In genomic region chr10:60963441-60964256, GRCh38 we compare ENCODE assay signal across 10 cellular contexts. TPM values are rescaled to one million over a fixed set of nuclear protein-coding genes. Genes with fewer than 3 reads are reported as not detected.
DNase-seq lines count a peak whose midpoint lies in the region; ATAC-seq and TF ChIP-seq lines count a peak whose summit lies in the region.
"Had no signal": no experiment of that assay in that cellular context is flagged by ENCODE, and none has a peak within 500 bp of the region (broad histone marks: within the 10 kb centered on the region; RNA-seq: fewer than 3 reads in every experiment).

No MANE protein-coding gene starts in this region.

- H3K27me3 ChIP-seq in PC-3 (ENCODE audit: low read length) (no peaks in the 10 kb centered on the region), neural progenitor cell (no peaks in the 10 kb centered on the region)
- no peaks in the 10 kb centered on the region for H3K27me3 ChIP-seq in naive thymus-derived CD4-positive, alpha-beta T cell (ENCODE audit: control insufficient read depth in 2 of 2, insufficient read depth in 2 of 2, low read length in 2 of 2)

- H3K36me3 ChIP-seq in PC-3 (ENCODE audit: low read depth, low read length) (no peaks in the 10 kb centered on the region), neural progenitor cell (no peaks in the 10 kb centered on the region)
- H3K36me3 ChIP-seq in naive thymus-derived CD4-positive, alpha-beta T cell (ENCODE audit: control insufficient read depth in 2 of 3, insufficient read depth in 3 of 3, low read length in 3 of 3) = no peaks in the 10 kb centered on the region
- H3K36me3 ChIP-seq: prostate gland had no signal

- H3K9me3 Mint-ChIP-seq in Calu3 (ENCODE audit: low read depth, unreplicated experiment) (no peaks in the 10 kb centered on the region), neural progenitor cell (no peaks in the 10 kb centered on the region)
- H3K9me3 Mint-ChIP-seq in stimulated activated naive B cell treated with anti-CD40 and anti-IgM and Interleukin-4, amounts not matched to agents 10 μg/mL and 1 μg/mL and 100 μg/mL, for 72 hours = no peaks in the 10 kb centered on the region
- H3K9me3 Mint-ChIP-seq in naive thymus-derived CD4-positive, alpha-beta T cell = no peaks in the 10 kb centered on the region
- H3K9me3 Mint-ChIP-seq: CD8-positive, alpha-beta T cell had no signal

- H3K27me3 Mint-ChIP-seq in Calu3 (ENCODE audit: unreplicated experiment) = no peaks in the 10 kb centered on the region
- H3K27me3 Mint-ChIP-seq in neural progenitor cell (ENCODE audit: insufficient read depth, low read depth) = peaks cover 2% of the 10 kb centered on the region
- H3K27me3 Mint-ChIP-seq in stimulated activated naive B cell treated with anti-CD40 and anti-IgM and Interleukin-4, amounts not matched to agents 10 μg/mL and 1 μg/mL and 100 μg/mL, for 72 hours = peaks cover 7 to 8% of the 10 kb centered on the region in 2 donors
- peaks cover 18 to 30% (median 24%) of the 10 kb centered on the region in 5 donors for H3K27me3 Mint-ChIP-seq in naive thymus-derived CD4-positive, alpha-beta T cell

- BruUV-seq in Calu3 (replicated peaks; lab: Mats Ljungman, UMichigan) (no TSS peak), PC-3 (replicated peaks; lab: Mats Ljungman, UMichigan) (no TSS peak)

- ATAC-seq in PC-3 = peak; percentile 74
- ATAC-seq in stimulated activated naive B cell treated with anti-CD40 and anti-IgM and Interleukin-4, amounts not matched to agents 10 μg/mL and 1 μg/mL and 100 μg/mL, for 72 hours (replicated peaks) = no peak
- no peak for ATAC-seq in naive thymus-derived CD4-positive, alpha-beta T cell
- no peak for ATAC-seq in GM19324 (IDR thresholded peaks at IDR 0.05; ENCODE audit: low FRiP score, unreplicated experiment)
- ATAC-seq in HG02981 (IDR thresholded peaks at IDR 0.05; ENCODE audit: unreplicated experiment) = no peak

- H3F3A ChIP-seq in PC-3 (ENCODE audit: low read length, unreplicated experiment) = peaks cover 4% of the 10 kb centered on the region
- no peaks in the 10 kb centered on the region for H3F3A ChIP-seq in neural progenitor cell (ENCODE audit: low read depth)

- H2AFZ ChIP-seq in PC-3 (ENCODE audit: low read length) = peak overlapping the region; percentile 30
- H2AFZ ChIP-seq in neural progenitor cell (replicated peaks) = peak overlapping the region; percentile 23

- H3K4me2 ChIP-seq in PC-3 (ENCODE audit: low read length) = peak overlapping the region; percentile 61
- no peak overlapping the region for H3K4me2 ChIP-seq in neural progenitor cell

- 0 out of 2 replicates have a peak, but pooled peaks cover 5% of the 10 kb centered on the region for H3K9me2 ChIP-seq in PC-3 (replicated peaks; ENCODE audit: low read length)

- intact Hi-C loops in Calu3 (cut with micrococcal nuclease; ENCODE audit: unreplicated experiment) (loop anchor here (1.0 to 5.0 kb wide), 5 partner anchors 14 to 319 kb away; no protein-coding TSS in a partner anchor), PC-3 (cut with micrococcal nuclease) (loop anchor here (1.0 to 5.0 kb wide), 10 partner anchors 7 to 321 kb away; no protein-coding TSS in a partner anchor)
- intact Hi-C loops in naive thymus-derived CD4-positive, alpha-beta T cell (cut with micrococcal nuclease) = loop anchor here (1.0 to 10.0 kb wide), 10 partner anchors 21 to 1337 kb away; no protein-coding TSS in a partner anchor

- H3K27ac ChIP-seq in PC-3 (ENCODE audit: low read length) = peak overlapping the region; percentile 44
- no peak overlapping the region for H3K27ac ChIP-seq in neural progenitor cell
- no peak overlapping the region for H3K27ac ChIP-seq in naive thymus-derived CD4-positive, alpha-beta T cell (ENCODE audit: low read depth, low read length)
- H3K27ac ChIP-seq: prostate gland had no signal

- no peak overlapping the region for H3K9ac ChIP-seq in PC-3 (ENCODE audit: low read length)
- no peak overlapping the region for H3K9ac ChIP-seq in neural progenitor cell

- H3K36me3 Mint-ChIP-seq in Calu3 (ENCODE audit: insufficient read depth, unreplicated experiment) = peaks cover 11% of the 10 kb centered on the region
- H3K36me3 Mint-ChIP-seq in neural progenitor cell = no peaks in the 10 kb centered on the region
- no peaks in the 10 kb centered on the region for H3K36me3 Mint-ChIP-seq in stimulated activated naive B cell treated with anti-CD40 and anti-IgM and Interleukin-4, amounts not matched to agents 10 μg/mL and 1 μg/mL and 100 μg/mL, for 72 hours
- no peaks in the 10 kb centered on the region for H3K36me3 Mint-ChIP-seq in naive thymus-derived CD4-positive, alpha-beta T cell
- H3K36me3 Mint-ChIP-seq: CD8-positive, alpha-beta T cell had no signal

- POLR2A ChIA-PET in PC-3 (lab: Charles Lee; ENCODE audit: unreplicated experiment) = interaction anchor here (0.6 to 1.0 kb wide), 2 partner anchors 21 to 233 kb away, joined by 3 to 4 read pairs; no protein-coding TSS in a partner anchor
- POLR2A ChIA-PET in naive thymus-derived CD4-positive, alpha-beta T cell (lab: Charles Lee) = no interaction called here

- TF ChIP-seq CTCF in Calu3 (IDR thresholded peaks at IDR 0.05; ENCODE audit: unreplicated experiment) = no peak
- TF ChIP-seq CTCF in PC-3 (conservative IDR thresholded peaks at IDR 0.05; ENCODE audit: low read depth, low read length) = no peak
- TF ChIP-seq CTCF in neural progenitor cell (IDR thresholded peaks at IDR 0.05) = no peak

- no peak for DNase-seq in Calu3
- DNase-seq in PC-3 = peak; percentile 84
- DNase-seq in dermis microvascular lymphatic vessel endothelial cell (ENCODE audit: low read depth in 2 of 2) = peak; percentile 62 to 80
- no peak for DNase-seq in neural progenitor cell (ENCODE audit: low spot score)
- no peak for DNase-seq in stimulated activated naive B cell treated with anti-CD40 and anti-IgM and Interleukin-4, amounts not matched to agents 10 μg/mL and 1 μg/mL and 100 μg/mL, for 72 hours
- DNase-seq in naive thymus-derived CD4-positive, alpha-beta T cell = no peak

- H4K20me1 ChIP-seq in PC-3 (ENCODE audit: low read length) (no peaks in the 10 kb centered on the region), neural progenitor cell (ENCODE audit: low read depth) (no peaks in the 10 kb centered on the region)

- H3K4me3 ChIP-seq in PC-3 (ENCODE audit: low read length) (peak overlapping the region; percentile 15; the same call in 1 of the 2 replicates), neural progenitor cell (no peak overlapping the region)
- H3K4me3 ChIP-seq in naive thymus-derived CD4-positive, alpha-beta T cell (ENCODE audit: low read length) = no peak overlapping the region
- H3K4me3 ChIP-seq: prostate gland had no signal

- peaks cover 37% of the 10 kb centered on the region for H3K4me1 ChIP-seq in PC-3 (ENCODE audit: insufficient read depth, low read length)
- H3K4me1 ChIP-seq in neural progenitor cell = no peaks in the 10 kb centered on the region
- H3K4me1 ChIP-seq in naive thymus-derived CD4-positive, alpha-beta T cell (ENCODE audit: control insufficient read depth in 2 of 2, insufficient read depth in 2 of 2, low read length in 2 of 2) = no peaks in the 10 kb centered on the region

- H3K4me3 Mint-ChIP-seq in Calu3 (ENCODE audit: low read depth, unreplicated experiment) = peak overlapping the region; percentile 35
- H3K4me3 Mint-ChIP-seq in neural progenitor cell = no peak overlapping the region
- H3K4me3 Mint-ChIP-seq in stimulated activated naive B cell treated with anti-CD40 and anti-IgM and Interleukin-4, amounts not matched to agents 10 μg/mL and 1 μg/mL and 100 μg/mL, for 72 hours = no peak overlapping the region
- no peak overlapping the region for H3K4me3 Mint-ChIP-seq in naive thymus-derived CD4-positive, alpha-beta T cell
- H3K4me3 Mint-ChIP-seq: CD8-positive, alpha-beta T cell had no signal

- H3K27ac Mint-ChIP-seq in Calu3 (ENCODE audit: unreplicated experiment) (peak overlapping the region; percentile 84), neural progenitor cell (no peak overlapping the region)
- H3K27ac Mint-ChIP-seq in stimulated activated naive B cell treated with anti-CD40 and anti-IgM and Interleukin-4, amounts not matched to agents 10 μg/mL and 1 μg/mL and 100 μg/mL, for 72 hours = no peak overlapping the region
- H3K27ac Mint-ChIP-seq in naive thymus-derived CD4-positive, alpha-beta T cell = no peak overlapping the region
- H3K27ac Mint-ChIP-seq: CD8-positive, alpha-beta T cell had no signal

- H3K79me2 ChIP-seq in PC-3 (ENCODE audit: low read length) = no peaks in the 10 kb centered on the region
- H3K79me2 ChIP-seq in neural progenitor cell (ENCODE audit: low read depth) = no peaks in the 10 kb centered on the region

- H3K4me1 Mint-ChIP-seq in Calu3 (ENCODE audit: low read depth, unreplicated experiment) = peaks cover 40% of the 10 kb centered on the region
- peaks cover 4% of the 10 kb centered on the region for H3K4me1 Mint-ChIP-seq in neural progenitor cell
- peaks cover 21 to 38% of the 10 kb centered on the region in 2 donors for H3K4me1 Mint-ChIP-seq in stimulated activated naive B cell treated with anti-CD40 and anti-IgM and Interleukin-4, amounts not matched to agents 10 μg/mL and 1 μg/mL and 100 μg/mL, for 72 hours
- peaks cover 0 to 17% (median 0%) of the 10 kb centered on the region in 7 donors for H3K4me1 Mint-ChIP-seq in naive thymus-derived CD4-positive, alpha-beta T cell

- CTCF ChIA-PET in Calu3 (lab: Charles Lee) = interaction anchor here (0.5 to 1.0 kb wide), 8 partner anchors 13 to 1044 kb away, joined by 3 to 8 read pairs (median 4); no protein-coding TSS in a partner anchor
- CTCF ChIA-PET in PC-3 (lab: Charles Lee) = interaction anchor here (0.6 to 1.1 kb wide), 11 partner anchors 25 to 355 kb away, joined by 3 to 13 read pairs (median 4); no protein-coding TSS in a partner anchor
- CTCF ChIA-PET in naive thymus-derived CD4-positive, alpha-beta T cell (lab: Charles Lee) = no interaction called here

- H3K9me3 ChIP-seq in PC-3 (ENCODE audit: low read length) (no peaks in the 10 kb centered on the region), neural progenitor cell (ENCODE audit: low read depth) (no peaks in the 10 kb centered on the region)
- H3K9me3 ChIP-seq in naive thymus-derived CD4-positive, alpha-beta T cell (ENCODE audit: control insufficient read depth in 2 of 3, low read length in 3 of 3) = no peaks in the 10 kb centered on the region
- H3K9me3 ChIP-seq: prostate gland had no signal

RNA-seq across cellular contexts. Expression of gene RHOBTB1, which starts 19.7 kb away (rescaled TPM):
- 9.8 and 10.2 TPM in 2 replicates for total RNA-seq in Calu3 (2022)
- total RNA-seq in PC-3 (2014; rRNA removed) = 6.7 and 7.0 TPM in 2 replicates
- 31.3 and 38.4 TPM in 2 replicates for total RNA-seq in dermis microvascular lymphatic vessel endothelial cell
- 15.1 and 21.5 TPM in 2 replicates for total RNA-seq in neural progenitor cell (ENCODE audit: low replicate concordance)
- 1 to 10 TPM in 1 of 5 experiments, under 1 TPM in 3, not detected in 1; 0.11 to 1.1 (median 0.22) TPM for total RNA-seq in naive thymus-derived CD4-positive, alpha-beta T cell
- not detected for polyA plus RNA-seq in naive thymus-derived CD4-positive, alpha-beta T cell
- total RNA-seq: CD8-positive, alpha-beta T cell had no signal

Comparison
In these comparisons a context has a peak if more than half of its experiments do, and no peak if none do; other contexts are left out.
1. DNase-seq: peak in PC-3 (single experiment) and dermis microvascular lymphatic vessel endothelial cell (2 of 2); none in Calu3 (single experiment), neural progenitor cell (single experiment), stimulated activated naive B cell treated with anti-CD40 and anti-IgM and Interleukin-4, amounts not matched to agents 10 μg/mL and 1 μg/mL and 100 μg/mL, for 72 hours (single experiment) and naive thymus-derived CD4-positive, alpha-beta T cell (0 of 9).